In the genomic region with DNA sequence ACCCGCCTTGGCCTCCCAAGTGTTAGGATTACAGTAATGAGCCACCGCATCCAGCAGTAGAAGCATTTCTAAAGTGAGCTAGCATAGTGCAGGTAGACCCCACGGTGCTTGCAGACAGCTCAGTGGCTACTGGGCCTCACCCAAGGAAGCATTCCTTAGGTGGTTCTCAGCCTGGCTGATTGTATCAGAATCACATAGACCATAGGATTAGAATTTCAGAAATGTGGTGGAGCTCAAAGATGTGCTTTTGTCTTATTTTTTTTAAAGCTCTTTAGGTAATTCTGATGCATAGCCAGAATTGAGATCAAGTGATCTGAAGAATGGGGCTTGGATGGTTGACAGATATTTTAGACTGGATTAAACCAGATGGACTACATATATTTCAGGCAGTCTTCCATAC, we compare ENCODE assay signal across 28 cellular contexts. TPM values are rescaled to one million over a fixed set of nuclear protein-coding genes. Genes with fewer than 3 reads are reported as not detected.
DNase-seq lines count a peak whose midpoint lies in the region; ATAC-seq, FAIRE-seq and TF ChIP-seq lines count a peak whose summit lies in the region.
"Had no signal": no experiment of that assay in that cellular context is flagged by ENCODE, and none has a peak within 500 bp of the region (broad histone marks: within the 10 kb centered on the region; RNA-seq: fewer than 3 reads in every experiment).

No MANE protein-coding gene starts in this region.

- peak overlapping the region; percentile 62 for H3K27ac Mint-ChIP-seq in dendritic cell treated with granulocyte-macrophage colony-stimulating factor and Interleukin-4, amounts not matched to agents 40 ng/mL and 50 ng/mL, for 4 days
- H3K27ac Mint-ChIP-seq: activated CD8-positive, alpha-beta T cell treated with anti-CD3 and anti-CD28 coated beads, Interleukin-2, amount 10 ng/mL, durations not matched to agents 7 days and 5 days; CD4-positive, alpha-beta memory T cell; progenitor cell of endocrine pancreas had no signal

- H3K4me1 ChIP-seq in GM23248 (ENCODE audit: insufficient read depth) (peaks cover 5% of the 10 kb centered on the region), OCI-LY7 (ENCODE audit: insufficient read depth, low read length, poor library complexity, severe bottlenecking) (no peaks in the 10 kb centered on the region), kidney (ENCODE audit: control insufficient read depth in 1 of 2, insufficient read depth in 1 of 2, low read depth in 1 of 2, low read length in 2 of 2) (no peaks in the 10 kb centered on the region)
- H3K4me1 ChIP-seq: sigmoid colon had no signal

- peaks cover 1% of the 10 kb centered on the region for H3K9me3 Mint-ChIP-seq in dendritic cell treated with granulocyte-macrophage colony-stimulating factor and Interleukin-4, amounts not matched to agents 40 ng/mL and 50 ng/mL, for 4 days
- H3K9me3 Mint-ChIP-seq: CD4-positive, alpha-beta memory T cell had no signal

- H3K9me3 ChIP-seq in GM23248 (ENCODE audit: low read depth) (no peaks in the 10 kb centered on the region), OCI-LY7 (ENCODE audit: low read length) (peaks cover 4% of the 10 kb centered on the region; the same call in 1 of the 2 replicates), kidney (ENCODE audit: control insufficient read depth in 1 of 2, low read length in 2 of 2) (no peaks in the 10 kb centered on the region)
- H3K9me3 ChIP-seq: sigmoid colon had no signal

- peak; percentile 45 for DNase-seq in GM23248
- DNase-seq in RWPE1 (ENCODE audit: low spot score), result no peak
- peak; percentile 46 for DNase-seq in retinal pigment epithelial cell (ENCODE audit: low read depth)
- DNase-seq in stimulated activated CD4-positive, alpha-beta T cell treated with anti-CD3 and anti-CD28 coated beads, Interleukin-4, amount 100 ng/mL, for 4 hours, result no peak
- DNase-seq in OCI-LY7 (ENCODE audit: low spot score), result no peak
- no peak for DNase-seq in kidney
- DNase-seq: activated CD8-positive, alpha-beta T cell treated with anti-CD3 and anti-CD28 coated beads, Interleukin-2, amount 10 ng/mL, durations not matched to agents 7 days and 5 days; activated effector memory CD4-positive, alpha-beta T cell treated with Interleukin-2 at 50 U/mL for 16 hours; AML-193; CD4-positive, alpha-beta memory T cell; foreskin melanocyte; left colon; NCI-H1092 treated with DMSO at 0.1 percent for 48 hours; NCI-H1930; NCI-H524 treated with DMSO at 0.1 percent for 48 hours; sigmoid colon; stimulated activated CD4-positive, alpha-beta T cell treated with anti-CD3 and anti-CD28 coated beads, Interleukin-15, amount 100 ng/mL, for 24 hours; stimulated activated naive CD4-positive, alpha-beta T cell treated with Interleukin-2 at 50 U/mL for 16 hours; T-helper 1 cell had no signal

- H2AFZ ChIP-seq in GM23248, result no peak overlapping the region
- H2AFZ ChIP-seq in OCI-LY7 (ENCODE audit: low read length), result no peak overlapping the region

- H3F3A ChIP-seq in GM23248 (ENCODE audit: insufficient read depth), result no peaks in the 10 kb centered on the region

- in situ Hi-C loops in GM23248 (cut with MboI), result no loop called here

- no peak for TF ChIP-seq CTCF in RWPE1 (conservative IDR thresholded peaks at IDR 0.05; ENCODE audit: low read depth)
- TF ChIP-seq CTCF in retinal pigment epithelial cell (conservative IDR thresholded peaks at IDR 0.05; ENCODE audit: low read depth, low read length), result no peak
- no peak for TF ChIP-seq CTCF in OCI-LY7 (conservative IDR thresholded peaks at IDR 0.05; ENCODE audit: low read length)
- no peak for TF ChIP-seq CTCF in kidney (IDR thresholded peaks at IDR 0.05; ENCODE audit: borderline replicate concordance, extremely low read depth, insufficient read depth)

- H3K27me3 ChIP-seq in GM23248 (replicated peaks; ENCODE audit: insufficient read depth), result no peaks in the 10 kb centered on the region
- H3K27me3 ChIP-seq: sigmoid colon, SJSA1 had no signal

- H3K4me3 ChIP-seq in GM23248 (no peak overlapping the region), retinal pigment epithelial cell (ENCODE audit: low read length) (no peak overlapping the region), OCI-LY7 (ENCODE audit: low read depth, low read length, poor library complexity, severe bottlenecking) (no peak overlapping the region), kidney (ENCODE audit: low read length in 2 of 2) (no peak overlapping the region)
- H3K4me3 ChIP-seq: sigmoid colon, SJSA1 had no signal

- H3K36me3 ChIP-seq in GM23248 (ENCODE audit: low read depth) (peaks cover 6% of the 10 kb centered on the region; the same call in 1 of the 2 replicates), OCI-LY7 (ENCODE audit: insufficient read depth, low read length) (peaks cover 98% of the 10 kb centered on the region), kidney (ENCODE audit: control insufficient read depth in 1 of 2, insufficient read depth in 2 of 2, low read length in 2 of 2) (no peaks in the 10 kb centered on the region)
- H3K36me3 ChIP-seq: sigmoid colon had no signal

- H3K4me3 Mint-ChIP-seq in dendritic cell treated with granulocyte-macrophage colony-stimulating factor and Interleukin-4, amounts not matched to agents 40 ng/mL and 50 ng/mL, for 4 days, result no peak overlapping the region
- H3K4me3 Mint-ChIP-seq: activated CD8-positive, alpha-beta T cell treated with anti-CD3 and anti-CD28 coated beads, Interleukin-2, amount 10 ng/mL, durations not matched to agents 7 days and 5 days; CD4-positive, alpha-beta memory T cell; IgD-negative memory B cell had no signal

- ATAC-seq in GM21447 (IDR thresholded peaks at IDR 0.05; ENCODE audit: unreplicated experiment), result no peak
- ATAC-seq: activated CD4-positive, CD25-positive, alpha-beta regulatory T cell treated with anti-CD3 and anti-CD28 coated beads, Interleukin-2, amount 50 U/mL, for 24 hours; activated CD8-positive, alpha-beta T cell treated with anti-CD3 and anti-CD28 coated beads, Interleukin-2, amount 10 ng/mL, durations not matched to agents 7 days and 5 days; left colon had no signal

- H3K4me2 ChIP-seq in GM23248 (ENCODE audit: unreplicated experiment), result peak overlapping the region; percentile 16
- no peak overlapping the region for H3K4me2 ChIP-seq in OCI-LY7 (ENCODE audit: low read length)

- no peak overlapping the region for H3K27ac ChIP-seq in GM23248
- H3K27ac ChIP-seq in RWPE1, result peak overlapping the region; percentile 21; the same call in 1 of the 2 replicates
- no peak overlapping the region for H3K27ac ChIP-seq in OCI-LY7 (ENCODE audit: low read depth, low read length, poor library complexity, severe bottlenecking)
- H3K27ac ChIP-seq in kidney (ENCODE audit: low read depth in 2 of 2, low read length in 2 of 2), result no peak overlapping the region
- H3K27ac ChIP-seq: sigmoid colon, SJSA1 had no signal

- WGBS in GM23248 (ENCODE audit: low coverage in 1 of 2, low lambda C conversion rate in 2 of 2, missing lambda C conversion rate in 2 of 2), 2 experiments, result 88 to 92% methylated on average over 3 of the region's 3 CpGs

- no peaks in the 10 kb centered on the region for H3K36me3 Mint-ChIP-seq in dendritic cell treated with granulocyte-macrophage colony-stimulating factor and Interleukin-4, amounts not matched to agents 40 ng/mL and 50 ng/mL, for 4 days (ENCODE audit: low read depth)
- H3K36me3 Mint-ChIP-seq: CD4-positive, alpha-beta memory T cell had no signal

- no peaks in the 10 kb centered on the region for H3K27me3 Mint-ChIP-seq in dendritic cell treated with granulocyte-macrophage colony-stimulating factor and Interleukin-4, amounts not matched to agents 40 ng/mL and 50 ng/mL, for 4 days
- H3K27me3 Mint-ChIP-seq: CD4-positive, alpha-beta memory T cell; IgD-negative memory B cell; progenitor cell of endocrine pancreas had no signal

- H3K9me2 ChIP-seq in GM23248 (ENCODE audit: insufficient read depth), result no peaks in the 10 kb centered on the region
- no peaks in the 10 kb centered on the region for H3K9me2 ChIP-seq in OCI-LY7 (ENCODE audit: insufficient read depth, low read length)

- H3K4me1 Mint-ChIP-seq in dendritic cell treated with granulocyte-macrophage colony-stimulating factor and Interleukin-4, amounts not matched to agents 40 ng/mL and 50 ng/mL, for 4 days (ENCODE audit: low read depth), result peaks cover 17% of the 10 kb centered on the region

- CTCF ChIA-PET in RWPE1 (lab: Yijun Ruan, JAX) (interaction anchor here (1.4 kb wide), 1 partner anchor 34 kb away, joined by 6 read pairs; no protein-coding TSS in a partner anchor), OCI-LY7 (lab: Charles Lee; ENCODE audit: unreplicated experiment) (interaction anchor here (1.2 kb wide), 1 partner anchor 34 kb away, joined by 4 read pairs; a partner anchor contains a TSS)

- H4K20me1 ChIP-seq in GM23248 (ENCODE audit: insufficient read depth) (no peaks in the 10 kb centered on the region), OCI-LY7 (ENCODE audit: insufficient read depth, low read length) (no peaks in the 10 kb centered on the region)

- FAIRE-seq in kidney (lab: Jason Lieb, UNC), result no peak
- FAIRE-seq: colon, RCC 7860, TTC549 had no signal

- peaks cover 84% of the 10 kb centered on the region for H3K79me2 ChIP-seq in GM23248 (ENCODE audit: insufficient read depth)
- H3K79me2 ChIP-seq in OCI-LY7 (ENCODE audit: insufficient read depth, low read depth, low read length), result peaks cover 33% of the 10 kb centered on the region

- intact Hi-C loops in dendritic cell treated with granulocyte-macrophage colony-stimulating factor and Interleukin-4, amounts not matched to agents 40 ng/mL and 50 ng/mL, for 4 days (cut with micrococcal nuclease), result no loop called here
- intact Hi-C loops in OCI-LY7 (cut with micrococcal nuclease; ENCODE audit: unreplicated experiment) (no loop called here), kidney (cut with DNase I) (no loop called here)

- no peak overlapping the region for H3K9ac ChIP-seq in GM23248
- H3K9ac ChIP-seq in kidney (ENCODE audit: low read length in 2 of 2), result no peak overlapping the region

- POLR2A ChIA-PET in RWPE1 (lab: Yijun Ruan, JAX; ENCODE audit: low non-redundant PET) (no interaction called here), OCI-LY7 (lab: Charles Lee) (interaction anchor here (0.5 to 1.2 kb wide), 8 partner anchors 8 to 1166 kb away, joined by 3 to 7 read pairs (median 3); no protein-coding TSS in a partner anchor)

- no TSS peak for BruUV-seq in OCI-LY7 (replicated peaks; lab: Mats Ljungman, UMichigan)

RNA-seq across cellular contexts. Expression of a gene that starts 10.9 kb away (rescaled TPM):
- total RNA-seq in GM23248 (2014; rRNA removed; shearing (Covaris generic)), result 55.6 and 57.5 TPM in 2 replicates
- polyA plus RNA-seq in GM23248 (2016; fragmentation: Nextera tagmentation; extraction: Ambion mirVana), result 37.9 and 38.4 TPM in 2 replicates
- 47.3 and 56.5 TPM in 2 replicates for total RNA-seq in OCI-LY7 (2014; rRNA removed; shearing (Covaris generic))
- 71.0 and 77.7 TPM in 2 replicates for total RNA-seq in OCI-LY7 (2022)
- 1.2 TPM for total RNA-seq in kidney
- polyA plus RNA-seq in kidney (ENCODE audit: insufficient read depth, low read depth, low replicate concordance), result 0.17 TPM
- polyA plus RNA-seq: CD4-positive, alpha-beta memory T cell; IgD-negative memory B cell had no signal

Comparison
In these comparisons a context has a peak if more than half of its experiments do, and no peak if none do; other contexts are left out.
1. DNase-seq: peak in GM23248 (single experiment) and retinal pigment epithelial cell (single experiment); none in RWPE1 (single experiment), stimulated activated CD4-positive, alpha-beta T cell treated with anti-CD3 and anti-CD28 coated beads, Interleukin-4, amount 100 ng/mL, for 4 hours (0 of 2), OCI-LY7 (single experiment) and kidney (single experiment).
2. RNA of a gene that starts 10.9 kb away (total RNA-seq): 47.3 to 77.7 TPM in OCI-LY7 and 55.6 to 57.5 TPM in GM23248; 1.2 TPM in kidney (single experiment); every median in the first group is over 10 times any median in the second.